9 cellular contexts compared by ENCODE assay signal in genomic region chr16:57260294-57260929, GRCh38. TPM values are rescaled to one million over a fixed set of nuclear protein-coding genes. Genes with fewer than 3 reads are reported as not detected.
DNase-seq lines count a peak whose midpoint lies in the region; ATAC-seq, FAIRE-seq and TF ChIP-seq lines count a peak whose summit lies in the region.
"Had no signal": no experiment of that assay in that cellular context is flagged by ENCODE, and none has a peak within 500 bp of the region (broad histone marks: within the 10 kb centered on the region; RNA-seq: fewer than 3 reads in every experiment).

No MANE protein-coding gene starts in this region.

- TF ChIP-seq CTCF in DND-41 (IDR thresholded peaks at IDR 0.05; ENCODE audit: borderline replicate concordance, extremely low read depth, low read length, poor library complexity, severe bottlenecking) (no peak), IMR-90 (conservative IDR thresholded peaks at IDR 0.05; ENCODE audit: low read depth, low read length) (no peak), K562 (IDR thresholded peaks at IDR 0.05 in 2 of 3, conservative IDR thresholded peaks at IDR 0.05 in 1 of 3; ENCODE audit: insufficient read depth in 2 of 3, low read depth in 1 of 3, low read length in 3 of 3) (no peak)

- dilution Hi-C loops in IMR-90 (cut with HindIII; ENCODE audit: low sequenced_read_pairs, unreplicated experiment), result no loop called here

- peak overlapping the region; percentile 40; the same call in 1 of the 2 replicates for H2BK20ac ChIP-seq in IMR-90 (ENCODE audit: low read depth, low read length)

- H3K23ac ChIP-seq in IMR-90 (ENCODE audit: low read depth, low read length), result no peak overlapping the region

- H3K14ac ChIP-seq in IMR-90 (replicated peaks; ENCODE audit: low read depth, low read length), result no peak overlapping the region

- no peaks in the 10 kb centered on the region for H3K79me2 ChIP-seq in DND-41 (ENCODE audit: insufficient read depth, low read length)
- H3K79me2 ChIP-seq in K562 (ENCODE audit: control insufficient read depth, insufficient read depth, low read length), result no peaks in the 10 kb centered on the region

- H3K18ac ChIP-seq in IMR-90 (ENCODE audit: low read depth, low read length), result no peak overlapping the region; the same call in 1 of the 2 replicates

- peak overlapping the region; percentile 62 for H3K4me3 Mint-ChIP-seq in stimulated activated memory B cell treated with anti-CD40 and anti-IgM and Interleukin-4, amounts not matched to agents 10 μg/mL and 1 μg/mL and 100 μg/mL, for 72 hours

- peak overlapping the region; percentile 9; the same call in 1 of the 2 replicates for H3K4ac ChIP-seq in IMR-90 (ENCODE audit: low read depth, low read length)

- H4K5ac ChIP-seq in IMR-90 (ENCODE audit: low read depth, low read length), result no peak overlapping the region; the same call in 1 of the 2 replicates

- H3K27me3 Mint-ChIP-seq in stimulated activated memory B cell treated with anti-CD40 and anti-IgM and Interleukin-4, amounts not matched to agents 10 μg/mL and 1 μg/mL and 100 μg/mL, for 72 hours, result no peaks in the 10 kb centered on the region

- POLR2A ChIA-PET in IMR-90 (lab: Charles Lee; ENCODE audit: unreplicated experiment), result no interaction called here
- POLR2A ChIA-PET in K562 (lab: Yijun Ruan, JAX), result interaction anchor here (0.7 kb wide), 1 partner anchor 15 kb away, joined by 3 read pairs; the partner anchor contains the start of gene ARL2BP

- H3K4me2 ChIP-seq in DND-41 (ENCODE audit: insufficient read depth, low read length) (no peak overlapping the region), IMR-90 (ENCODE audit: low read depth, low read length) (peak overlapping the region; percentile 51), K562 (ENCODE audit: insufficient read depth, low read length) (peak overlapping the region; percentile 42; the same call in 1 of the 2 replicates)

- H4K20me1 ChIP-seq in DND-41 (ENCODE audit: insufficient read depth, low read length) (no peaks in the 10 kb centered on the region), IMR-90 (ENCODE audit: insufficient read depth, low read length) (no peaks in the 10 kb centered on the region), K562 (replicated peaks; ENCODE audit: control insufficient read depth, insufficient read depth, low read length) (no peaks in the 10 kb centered on the region)

- intact Hi-C loops in IMR-90 (cut with micrococcal nuclease) (no loop called here), K562 (cut with micrococcal nuclease) (no loop called here)

- H3K4me1 Mint-ChIP-seq in stimulated activated memory B cell treated with anti-CD40 and anti-IgM and Interleukin-4, amounts not matched to agents 10 μg/mL and 1 μg/mL and 100 μg/mL, for 72 hours, result peaks cover 12% of the 10 kb centered on the region

- H3K4me3 ChIP-seq in DND-41 (ENCODE audit: low read depth in 1 of 2, low read length in 2 of 2) (no peak overlapping the region), IMR-90 (ENCODE audit: insufficient read depth, low read depth, low read length) (no peak overlapping the region), K562 (no peak overlapping the region)
- H3K4me3 ChIP-seq: pancreas had no signal

- no TSS peak for BruUV-seq in IMR-90 (replicated peaks; lab: Mats Ljungman, UMichigan)
- no TSS peak for BruUV-seq in K562 (replicated peaks; lab: Mats Ljungman, UMichigan)

- H2AFZ ChIP-seq in DND-41 (ENCODE audit: low read depth, low read length) (0 out of 2 replicates have a peak overlapping the region, but pooled peaks have one; percentile 25), IMR-90 (replicated peaks; ENCODE audit: low read length, poor library complexity) (peak overlapping the region; percentile 88), K562 (ENCODE audit: low read depth, low read length) (peak overlapping the region; percentile 82)

- no peak for TF ChIP-seq EP300 in K562 (IDR thresholded peaks at IDR 0.05; ENCODE audit: low read length)

- H2BK5ac ChIP-seq in IMR-90 (ENCODE audit: low read depth, low read length, poor library complexity, severe bottlenecking), result no peak overlapping the region

- peak; percentile 61 for FAIRE-seq in K562 (lab: Jason Lieb, UNC)
- FAIRE-seq: pancreas had no signal

- H3K27ac ChIP-seq in DND-41 (ENCODE audit: low read length) (no peak overlapping the region), IMR-90 (ENCODE audit: insufficient read depth, low read length) (no peak overlapping the region; the same call in 1 of the 2 replicates), K562 (ENCODE audit: extremely low read depth, low read depth, low read length) (0 out of 3 replicates have a peak overlapping the region, but pooled peaks have one; percentile 17)

- 0 out of 2 replicates have a peak overlapping the region, but pooled peaks have one; percentile 36 for H2BK120ac ChIP-seq in IMR-90 (ENCODE audit: low read depth, low read length)

- peak overlapping the region in 1 of 2 experiments; percentile 59; a peak in 1 of 4 replicates for H4K8ac ChIP-seq in IMR-90 (ENCODE audit: low read depth in 2 of 2, low read length in 2 of 2)

- H3K9me3 ChIP-seq in DND-41 (ENCODE audit: insufficient read depth, low read length, severe bottlenecking), result no peaks in the 10 kb centered on the region
- H3K9me3 ChIP-seq in IMR-90 (ENCODE audit: control insufficient read depth, insufficient read depth, low read length), result no peaks in the 10 kb centered on the region
- H3K9me3 ChIP-seq in K562 (replicated peaks; ENCODE audit: control insufficient read depth, insufficient read depth, low read depth, low read length), result no peaks in the 10 kb centered on the region
- H3K9me3 ChIP-seq: pancreas had no signal

- WGBS in IMR-90 (ENCODE audit: extremely low coverage in 2 of 2, insufficient read length in 1 of 2), 2 experiments, result 13% methylated on average over 6 of the region's 16 CpGs; no CpG with 5 or more reads in 1 of the 2 experiments
- 16% methylated on average over 15 of the region's 16 CpGs for WGBS in K562 (ENCODE audit: insufficient coverage, low coverage, missing lambda C conversion rate)

- TF ChIP-seq RAD21 in IMR-90 (IDR thresholded peaks at IDR 0.05; ENCODE audit: low read length), result no peak
- TF ChIP-seq RAD21 in K562 (CRISPR knock-in tag; conservative IDR thresholded peaks at IDR 0.05 in 1 of 2, IDR thresholded peaks at IDR 0.05 in 1 of 2), result no peak

- no peaks in the 10 kb centered on the region for H3K79me1 ChIP-seq in IMR-90 (ENCODE audit: low read depth in 1 of 2, low read length in 2 of 2)

- peaks cover 2% of the 10 kb centered on the region; the same call in 1 of the 2 replicates for H3K4me1 ChIP-seq in DND-41 (ENCODE audit: insufficient read depth, low read length)
- H3K4me1 ChIP-seq in IMR-90 (ENCODE audit: control insufficient read depth, insufficient read depth, low read length), result peaks cover 7% of the 10 kb centered on the region; the same call in 1 of the 2 replicates
- peaks cover 17 to 36% of the 10 kb centered on the region in 2 experiments; a peak in 4 of 5 replicates for H3K4me1 ChIP-seq in K562 (replicated peaks in 1 of 2; ENCODE audit: control insufficient read depth in 2 of 2, insufficient read depth in 2 of 2, low read length in 2 of 2)

- TF ChIP-seq POLR2A in IMR-90 (IDR thresholded peaks at IDR 0.05; ENCODE audit: low read depth, low read length), result no peak
- TF ChIP-seq POLR2A in K562 (conservative IDR thresholded peaks at IDR 0.05), result no peak

- H2AK9ac ChIP-seq in IMR-90 (replicated peaks; ENCODE audit: low read depth, low read length, poor library complexity), result peak overlapping the region; percentile 53

- H3K27ac Mint-ChIP-seq in stimulated activated memory B cell treated with anti-CD40 and anti-IgM and Interleukin-4, amounts not matched to agents 10 μg/mL and 1 μg/mL and 100 μg/mL, for 72 hours, result peak overlapping the region; percentile 92

- DNase-seq in DND-41 (peak; percentile 55), IMR-90 (peak; percentile 82), K562 (ENCODE audit: extremely low read depth in 1 of 4, low spot score in 3 of 4) (peak in 3 of 4 experiments; percentile 42 to 44 (median 42)), islet precursor cell (peak; percentile 85), NCI-H524 treated with DMSO at 0.1 percent for 48 hours (lab: John Stamatoyannopoulos, UW) (no peak), NCI-H510A treated with DMSO at 0.1 percent for 48 hours (lab: John Stamatoyannopoulos, UW) (no peak), NAMALWA (ENCODE audit: low spot score) (no peak)

- peak overlapping the region; percentile 28; the same call in 1 of the 2 replicates for H2AK5ac ChIP-seq in IMR-90 (ENCODE audit: low read depth, low read length)

- peaks cover 4% of the 10 kb centered on the region; the same call in 1 of the 2 replicates for H3K9me1 ChIP-seq in IMR-90 (ENCODE audit: insufficient read depth, low read length)
- H3K9me1 ChIP-seq in K562 (ENCODE audit: control insufficient read depth, insufficient read depth, low read length), result no peaks in the 10 kb centered on the region

- CTCF ChIA-PET in IMR-90 (lab: Yijun Ruan, JAX), result no interaction called here
- CTCF ChIA-PET in K562 (lab: Yijun Ruan, JAX; ENCODE audit: low intra/inter-chr PET ratio), result no interaction called here

- H3K27me3 ChIP-seq in DND-41 (ENCODE audit: insufficient read depth, low read length, poor library complexity), result no peaks in the 10 kb centered on the region
- 0 out of 2 replicates have a peak, but pooled peaks cover under 1% of the 10 kb centered on the region for H3K27me3 ChIP-seq in IMR-90 (ENCODE audit: control insufficient read depth, insufficient read depth, low read length)
- H3K27me3 ChIP-seq in K562 (ENCODE audit: control insufficient read depth in 2 of 2, insufficient read depth in 2 of 2, low read length in 2 of 2), result no peaks in the 10 kb centered on the region
- H3K27me3 ChIP-seq: pancreas had no signal

- peaks cover 5% of the 10 kb centered on the region for H3K36me3 Mint-ChIP-seq in stimulated activated memory B cell treated with anti-CD40 and anti-IgM and Interleukin-4, amounts not matched to agents 10 μg/mL and 1 μg/mL and 100 μg/mL, for 72 hours

- peak; percentile 72 for ATAC-seq in DND-41 (ENCODE audit: insufficient read depth, low read depth)
- ATAC-seq in IMR-90 (ENCODE audit: low read depth), result peak; percentile 94
- ATAC-seq in K562, result peak; percentile 17
- peak; percentile 60 for ATAC-seq in stimulated activated memory B cell treated with anti-CD40 and anti-IgM and Interleukin-4, amounts not matched to agents 10 μg/mL and 1 μg/mL and 100 μg/mL, for 72 hours
- ATAC-seq: pancreas had no signal

- H3K36me3 ChIP-seq in DND-41 (ENCODE audit: insufficient read depth, low read length), result no peaks in the 10 kb centered on the region
- H3K36me3 ChIP-seq in IMR-90 (ENCODE audit: control insufficient read depth, insufficient read depth, low read length), result peaks cover 4% of the 10 kb centered on the region
- no peaks in the 10 kb centered on the region for H3K36me3 ChIP-seq in K562 (ENCODE audit: control insufficient read depth, insufficient read depth, low read length)

- H3K9ac ChIP-seq in DND-41 (ENCODE audit: low read depth, low read length) (no peak overlapping the region), IMR-90 (ENCODE audit: low read depth, low read length) (no peak overlapping the region), K562 (ENCODE audit: insufficient read depth in 1 of 2, low read depth in 2 of 2, low read length in 2 of 2) (peak overlapping the region; percentile 2 to 82; a peak in 3 of 4 replicates)

- no peak overlapping the region for H2BK15ac ChIP-seq in IMR-90 (ENCODE audit: low read depth, low read length)

- no peaks in the 10 kb centered on the region for H3K9me3 Mint-ChIP-seq in stimulated activated memory B cell treated with anti-CD40 and anti-IgM and Interleukin-4, amounts not matched to agents 10 μg/mL and 1 μg/mL and 100 μg/mL, for 72 hours

- 0 out of 2 replicates have a peak overlapping the region, but pooled peaks have one; percentile 14 for H4K91ac ChIP-seq in IMR-90 (ENCODE audit: insufficient read depth, low read depth, low read length)

- no peak overlapping the region for H3K56ac ChIP-seq in IMR-90 (ENCODE audit: extremely low read depth, insufficient read depth, low read length)

- in situ Hi-C loops in IMR-90 (cut with MboI; ENCODE audit: low sequenced_read_pairs), result no loop called here
- in situ Hi-C loops in K562 (cut with MboI), result no loop called here

RNA-seq across cellular contexts. Expression of gene ARL2BP, which starts 15.4 kb away (rescaled TPM):
- total RNA-seq in IMR-90 (2012; rRNA removed) (73.7 and 77.8 TPM in 2 replicates), K562 (2014; rRNA removed) (24.5 and 28.0 TPM in 2 replicates), K562 (2014; rRNA removed; fragmentation: Illumina TruSeq; extraction: Trizol) (33.9 and 34.6 TPM in 2 replicates), K562 (2015; rRNA removed; fragmentation: Illumina TruSeq; extraction: Trizol) (33.2 and 36.7 TPM in 2 replicates), K562 (2021) (27.2 and 30.8 TPM in 2 replicates)
- polyA plus RNA-seq in IMR-90 (2012; rRNA removed) (46.8 and 46.9 TPM in 2 replicates), K562 (2011; rRNA removed) (41.8 and 49.8 TPM in 2 replicates), K562 (2014; fragmentation: Illumina TruSeq; extraction: Trizol) (33.1 and 38.3 TPM in 2 replicates), K562 (2014; fragmentation: Nextera tagmentation; extraction: Ambion mirVana) (10 to 100 TPM; 16.7 to 17.1 TPM), K562 (2014; rRNA removed) (20.3 and 23.1 TPM in 2 replicates)
- 25.7 and 37.1 TPM in 2 replicates for polyA plus RNA-seq in IMR-90 (2012; cell fraction: cytosol; rRNA removed)
- polyA plus RNA-seq in IMR-90 (2012; cell fraction: nucleus; rRNA removed; ENCODE audit: low replicate concordance), result 8.1 and 26.0 TPM in 2 replicates
- 7.3 and 7.4 TPM in 2 replicates for total RNA-seq in K562 (2011; cell fraction: chromatin; rRNA removed; ENCODE audit: low replicate concordance)
- total RNA-seq in K562 (2011; cell fraction: nucleolus; rRNA removed), result 6.1 and 6.7 TPM in 2 replicates
- total RNA-seq in K562 (2011; cell fraction: nucleoplasm; rRNA removed), result 9.8 and 13.2 TPM in 2 replicates
- polyA plus RNA-seq in K562 (2011; cell fraction: cytosol; rRNA removed), result 32.7 and 45.1 TPM in 2 replicates
- 13.7 and 20.4 TPM in 2 replicates for polyA plus RNA-seq in K562 (2011; cell fraction: nucleus; rRNA removed)
- 29.7 and 37.4 TPM in 2 replicates for polyA plus RNA-seq in K562 (2012)
- 37.9 and 40.7 TPM in 2 replicates for polyA minus RNA-seq in K562 (2011; rRNA and poly(A)+ RNA removed)
- polyA minus RNA-seq in K562 (2011; cell fraction: cytosol; rRNA and poly(A)+ RNA removed), result 19.5 and 24.3 TPM in 2 replicates
- 3.8 and 7.4 TPM in 2 replicates for polyA minus RNA-seq in K562 (2011; cell fraction: nucleus; rRNA and poly(A)+ RNA removed)

RNA-seq across cellular contexts. Expression of gene PLLP, which starts 24.1 kb away (rescaled TPM):
- total RNA-seq in IMR-90 (2012; rRNA removed) (not detected in 2 replicates), K562 (2014; rRNA removed) (0.09 TPM in 1 of 2 replicates, not detected in the other), K562 (2014; rRNA removed; fragmentation: Illumina TruSeq; extraction: Trizol) (0.11 and 0.22 TPM in 2 replicates), K562 (2015; rRNA removed; fragmentation: Illumina TruSeq; extraction: Trizol) (0.11 and 0.51 TPM in 2 replicates), K562 (2021) (0.38 and 0.42 TPM in 2 replicates)
- polyA plus RNA-seq in IMR-90 (2012; rRNA removed) (0.05 TPM in 1 of 2 replicates, not detected in the other), K562 (2011; rRNA removed) (0.96 and 1.2 TPM in 2 replicates), K562 (2014; fragmentation: Illumina TruSeq; extraction: Trizol) (0.25 and 0.42 TPM in 2 replicates), K562 (2014; fragmentation: Nextera tagmentation; extraction: Ambion mirVana) (under 1 TPM; 0.10 to 0.15 TPM), K562 (2014; rRNA removed) (0.27 and 1.7 TPM in 2 replicates)
- 0.04 TPM in 1 of 2 replicates, not detected in the other for polyA plus RNA-seq in IMR-90 (2012; cell fraction: cytosol; rRNA removed)
- not detected in 2 replicates for polyA plus RNA-seq in IMR-90 (2012; cell fraction: nucleus; rRNA removed; ENCODE audit: low replicate concordance)
- total RNA-seq in K562 (2011; cell fraction: chromatin; rRNA removed; ENCODE audit: low replicate concordance), result 0.44 and 0.93 TPM in 2 replicates
- total RNA-seq in K562 (2011; cell fraction: nucleolus; rRNA removed), result 0.92 and 1.3 TPM in 2 replicates
- total RNA-seq in K562 (2011; cell fraction: nucleoplasm; rRNA removed), result 0.81 and 1.4 TPM in 2 replicates
- polyA plus RNA-seq in K562 (2011; cell fraction: cytosol; rRNA removed), result 1.4 and 3.5 TPM in 2 replicates
- polyA plus RNA-seq in K562 (2011; cell fraction: nucleus; rRNA removed), result 0.66 and 1.1 TPM in 2 replicates
- 0.65 and 0.80 TPM in 2 replicates for polyA plus RNA-seq in K562 (2012)
- polyA minus RNA-seq in K562 (2011; rRNA and poly(A)+ RNA removed), result 0.33 and 1.8 TPM in 2 replicates
- polyA minus RNA-seq in K562 (2011; cell fraction: cytosol; rRNA and poly(A)+ RNA removed), result 3.1 and 4.1 TPM in 2 replicates
- 0.40 and 0.56 TPM in 2 replicates for polyA minus RNA-seq in K562 (2011; cell fraction: nucleus; rRNA and poly(A)+ RNA removed)

Comparison
In these comparisons a context has a peak if more than half of its experiments do, and no peak if none do; other contexts are left out.
1. ATAC-seq: peak in every context shown above with its lines; median percentile 94 in IMR-90; 72 in DND-41; 60 in stimulated activated memory B cell treated with anti-CD40 and anti-IgM and Interleukin-4, amounts not matched to agents 10 μg/mL and 1 μg/mL and 100 μg/mL, for 72 hours; 17 in K562.
2. DNase-seq: peak in DND-41 (single experiment), IMR-90 (single experiment), K562 (3 of 4) and islet precursor cell (single experiment); none in NCI-H524 treated with DMSO at 0.1 percent for 48 hours (single experiment), NCI-H510A treated with DMSO at 0.1 percent for 48 hours (single experiment) and NAMALWA (single experiment).
3. H2AFZ ChIP-seq: peak in every context shown above with its lines; median percentile 88 in IMR-90; 82 in K562; 25 in DND-41.
4. H3K9ac ChIP-seq: peak in K562 (2 of 2); none in DND-41 (single experiment) and IMR-90 (single experiment).